In the genomic region with DNA sequence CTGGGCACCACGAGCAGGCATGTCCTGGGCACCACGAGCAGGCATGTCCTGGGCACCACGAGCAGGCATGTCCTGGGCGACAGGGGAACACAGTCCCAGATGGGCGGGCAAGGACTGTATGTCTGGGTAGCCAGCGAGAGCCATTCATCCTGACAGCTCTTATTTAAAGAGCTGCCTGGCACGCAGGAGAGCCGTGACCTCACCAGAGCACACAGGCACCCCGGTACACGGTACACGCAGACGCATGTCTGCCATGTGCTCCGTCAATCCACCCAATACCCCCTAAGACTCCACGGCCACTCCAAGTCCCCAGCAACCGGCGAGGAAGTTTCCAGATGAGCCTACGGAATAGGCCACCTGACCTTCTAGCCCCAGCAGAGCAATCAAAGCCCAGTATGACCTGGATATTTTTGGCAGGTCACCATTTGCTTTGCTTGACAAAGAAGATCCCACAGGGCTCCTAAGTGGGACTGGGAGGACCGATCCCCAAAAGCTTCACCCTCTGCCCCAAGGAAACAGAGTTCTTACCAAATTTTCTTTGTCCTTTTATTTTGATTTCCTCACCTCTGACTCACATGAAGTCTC, we compare ENCODE assay signal across 16 cellular contexts. TPM values are rescaled to one million over a fixed set of nuclear protein-coding genes. Genes with fewer than 3 reads are reported as not detected.
A peak's percentile ranks its signal among the peaks of the same experiment; 100 is the strongest.
DNase-seq lines count a peak whose midpoint lies in the region; ATAC-seq and TF ChIP-seq lines count a peak whose summit lies in the region.
"Had no signal": no experiment of that assay in that cellular context is flagged by ENCODE, and none has a peak within 500 bp of the region (broad histone marks: within the 10 kb centered on the region; RNA-seq: fewer than 3 reads in every experiment).

No MANE protein-coding gene starts in this region.

- H3K4me1 Mint-ChIP-seq in brain (peaks cover 51% of the 10 kb centered on the region), neural progenitor cell (peaks cover 52% of the 10 kb centered on the region)

- H3K4me1 ChIP-seq in left ventricle myocardium inferior (peaks cover 60% of the 10 kb centered on the region), prostate gland (replicated peaks) (no peaks in the 10 kb centered on the region), neural progenitor cell (peaks cover 23% of the 10 kb centered on the region)
- H3K4me1 ChIP-seq: A549, HAP-1 had no signal

- H3K27ac ChIP-seq in 22Rv1 (peak overlapping the region; percentile 73), left ventricle myocardium inferior (replicated peaks) (peak overlapping the region; percentile 80), prostate gland (peak overlapping the region; percentile 44 to 45), neural progenitor cell (no peak overlapping the region)
- H3K27ac ChIP-seq: C4-2B had no signal

- H3K4me2 ChIP-seq in neural progenitor cell, result no peak overlapping the region
- H3K4me2 ChIP-seq: A549 had no signal

- H3K4me3 ChIP-seq in left ventricle myocardium inferior, result no peak overlapping the region
- no peak overlapping the region for H3K4me3 ChIP-seq in prostate gland
- H3K4me3 ChIP-seq in neural progenitor cell, result no peak overlapping the region
- H3K4me3 ChIP-seq: A549, HAP-1 had no signal

- TF ChIP-seq CTCF in 22Rv1 (IDR thresholded peaks at IDR 0.05), result no peak
- TF ChIP-seq CTCF in brain (conservative IDR thresholded peaks at IDR 0.05), result no peak
- no peak for TF ChIP-seq CTCF in left ventricle myocardium inferior (IDR thresholded peaks at IDR 0.05; ENCODE audit: borderline replicate concordance)
- no peak for TF ChIP-seq CTCF in prostate gland (IDR thresholded peaks at IDR 0.05)
- no peak for TF ChIP-seq CTCF in neural progenitor cell (IDR thresholded peaks at IDR 0.05)

- H3K36me3 ChIP-seq in left ventricle myocardium inferior (no peaks in the 10 kb centered on the region), prostate gland (no peaks in the 10 kb centered on the region), neural progenitor cell (no peaks in the 10 kb centered on the region)
- H3K36me3 ChIP-seq: HAP-1 had no signal

- no peaks in the 10 kb centered on the region for H4K20me1 ChIP-seq in neural progenitor cell (ENCODE audit: low read depth)

- no peaks in the 10 kb centered on the region for H3K27me3 ChIP-seq in left ventricle myocardium inferior (ENCODE audit: low read depth)
- no peaks in the 10 kb centered on the region for H3K27me3 ChIP-seq in prostate gland (replicated peaks; ENCODE audit: insufficient read depth)
- no peaks in the 10 kb centered on the region for H3K27me3 ChIP-seq in neural progenitor cell

- peak; percentile 48 for DNase-seq in left ventricle myocardium inferior
- no peak for DNase-seq in prostate gland (ENCODE audit: low spot score)
- DNase-seq in D341Med (ENCODE audit: low spot score), result no peak
- no peak for DNase-seq in SKM-1 treated with dmso at 0.1 percent for 144 hours (lab: John Stamatoyannopoulos, UW; ENCODE audit: unreplicated experiment)
- no peak for DNase-seq in neural progenitor cell (ENCODE audit: low spot score)
- DNase-seq: DMS153, EL, NCI-H1092, NCI-H187, NCI-H446 had no signal

- WGBS in prostate gland, result 89% methylated on average over 14 of the region's 18 CpGs

- no peak for ATAC-seq in GM19463 (IDR thresholded peaks at IDR 0.05; ENCODE audit: unreplicated experiment)
- ATAC-seq: A549 had no signal

- H3K27ac Mint-ChIP-seq in brain (peak overlapping the region in 3 of 5 experiments; percentile 67 to 87 (median 86)), neural progenitor cell (no peak overlapping the region)

- no peaks in the 10 kb centered on the region for H3K36me3 Mint-ChIP-seq in brain
- H3K36me3 Mint-ChIP-seq in neural progenitor cell, result no peaks in the 10 kb centered on the region

- H3K4me3 Mint-ChIP-seq in brain, result no peak overlapping the region
- H3K4me3 Mint-ChIP-seq in neural progenitor cell, result no peak overlapping the region

- no peaks in the 10 kb centered on the region for H3K9me3 ChIP-seq in left ventricle myocardium inferior (replicated peaks)
- no peaks in the 10 kb centered on the region for H3K9me3 ChIP-seq in prostate gland
- no peaks in the 10 kb centered on the region for H3K9me3 ChIP-seq in neural progenitor cell (ENCODE audit: low read depth)
- H3K9me3 ChIP-seq: A549, HAP-1 had no signal

- no peak for TF ChIP-seq POLR2A in prostate gland (IDR thresholded peaks at IDR 0.05)

- no peak overlapping the region for H3K9ac ChIP-seq in neural progenitor cell

- H3K27me3 Mint-ChIP-seq in brain (peaks cover 19% of the 10 kb centered on the region), neural progenitor cell (ENCODE audit: insufficient read depth, low read depth) (peaks cover 10% of the 10 kb centered on the region)

- no peak overlapping the region for H2AFZ ChIP-seq in neural progenitor cell (replicated peaks)

- H3K9me3 Mint-ChIP-seq in brain (peaks cover 0 to 2% (median 0%) of the 10 kb centered on the region in 5 experiments), neural progenitor cell (no peaks in the 10 kb centered on the region)

- H3F3A ChIP-seq in neural progenitor cell (ENCODE audit: low read depth), result no peaks in the 10 kb centered on the region

- intact Hi-C loops in left ventricle myocardium inferior (cut with micrococcal nuclease) (no loop called here), prostate gland (cut with DNase I) (no loop called here)

- no peaks in the 10 kb centered on the region for H3K79me2 ChIP-seq in neural progenitor cell (ENCODE audit: low read depth)

RNA-seq across cellular contexts. Expression of a gene that starts 51.7 kb away (rescaled TPM):
- 6.6 TPM for polyA plus RNA-seq in brain (ENCODE audit: insufficient read depth, low read depth, low replicate concordance)
- total RNA-seq in left ventricle myocardium inferior (56.3 TPM), prostate gland (10 to 100 TPM; 90.9 to 96.9 TPM), neural progenitor cell (ENCODE audit: low replicate concordance) (3.4 and 10.1 TPM in 2 replicates)
